13 cellular contexts compared by ENCODE assay signal in genomic region chr5:173893192-173893561, GRCh38. TPM values are rescaled to one million over a fixed set of nuclear protein-coding genes. Genes with fewer than 3 reads are reported as not detected.
DNase-seq lines count a peak whose midpoint lies in the region; ATAC-seq and TF ChIP-seq lines count a peak whose summit lies in the region.
"Had no signal": no experiment of that assay in that cellular context is flagged by ENCODE, and none has a peak within 500 bp of the region (broad histone marks: within the 10 kb centered on the region; RNA-seq: fewer than 3 reads in every experiment).

No MANE protein-coding gene starts in this region.

- no peak overlapping the region for H2BK12ac ChIP-seq in mesenchymal stem cell (ENCODE audit: low read length in 2 of 2)

- no peak overlapping the region for H4K91ac ChIP-seq in mesenchymal stem cell (ENCODE audit: low read length)

- H3K9me3 Mint-ChIP-seq in type B pancreatic cell: no peaks in the 10 kb centered on the region
- H3K9me3 Mint-ChIP-seq: activated naive CD4-positive, alpha-beta T cell treated with anti-CD3 and anti-CD28 coated beads, Interleukin-2, amount 50 U/mL, for 24 hours had no signal

- intact Hi-C loops in left ventricle myocardium inferior (cut with micrococcal nuclease): loop anchor here (10.0 kb wide), 1 partner anchor 62 kb away; no protein-coding TSS in a partner anchor
- intact Hi-C loops in cardiac septum (cut with DNase I): no loop called here
- intact Hi-C loops in vagina (cut with DNase I): no loop called here

- no peak overlapping the region for H3K4ac ChIP-seq in mesenchymal stem cell (ENCODE audit: low read depth in 1 of 2, low read length in 2 of 2)

- no peak overlapping the region for H2AK5ac ChIP-seq in mesenchymal stem cell (ENCODE audit: low read length, severe bottlenecking)

- peaks cover 26% of the 10 kb centered on the region for H3K4me1 Mint-ChIP-seq in type B pancreatic cell (ENCODE audit: unreplicated experiment)

- H3K9ac ChIP-seq in mesenchymal stem cell (ENCODE audit: low read length): peak overlapping the region; percentile 95

- H3K27me3 ChIP-seq in left ventricle myocardium inferior (ENCODE audit: low read depth) (no peaks in the 10 kb centered on the region), mesenchymal stem cell (ENCODE audit: control insufficient read depth in 1 of 2, insufficient read depth in 1 of 2, low read length in 2 of 2) (no peaks in the 10 kb centered on the region), vagina (no peaks in the 10 kb centered on the region)

- no peak overlapping the region for H2AFZ ChIP-seq in mesenchymal stem cell (ENCODE audit: low read depth, low read length)

- H3K27me3 Mint-ChIP-seq in type B pancreatic cell: peaks cover 25% of the 10 kb centered on the region
- H3K27me3 Mint-ChIP-seq: activated naive CD4-positive, alpha-beta T cell treated with anti-CD3 and anti-CD28 coated beads, Interleukin-2, amount 50 U/mL, for 24 hours had no signal

- no peak overlapping the region for H3K4me2 ChIP-seq in mesenchymal stem cell (ENCODE audit: low read length, poor library complexity, severe bottlenecking)

- no peak overlapping the region for H2BK120ac ChIP-seq in mesenchymal stem cell (ENCODE audit: low read depth, low read length)

- no peak overlapping the region for H4K8ac ChIP-seq in mesenchymal stem cell (ENCODE audit: low read length)

- H3K4me3 Mint-ChIP-seq in type B pancreatic cell: peak overlapping the region; percentile 87

- H3K4me3 ChIP-seq in left ventricle myocardium inferior: peak overlapping the region; percentile 90
- H3K4me3 ChIP-seq in coronary artery: peak overlapping the region; percentile 82
- H3K4me3 ChIP-seq in mesenchymal stem cell (ENCODE audit: insufficient read depth in 1 of 2, low read depth in 1 of 2, low read length in 2 of 2): peak overlapping the region in 1 of 2 experiments; percentile 87
- H3K4me3 ChIP-seq in vagina: peak overlapping the region in 1 of 2 donors; percentile 86

- no peak for DNase-seq in left ventricle myocardium inferior
- DNase-seq in cardiac septum (ENCODE audit: low spot score): no peak
- no peak for DNase-seq in coronary artery (ENCODE audit: low spot score)
- DNase-seq in mesenchymal stem cell: no peak
- no peak for DNase-seq in type B pancreatic cell (ENCODE audit: extremely low spot score, unreplicated experiment)
- DNase-seq in vagina (ENCODE audit: extremely low spot score in 2 of 2): no peak
- DNase-seq: activated CD8-positive, alpha-beta memory T cell treated with anti-CD3 and anti-CD28 coated beads for 24 hours; HCEC 1CT; T-helper 9 cell; trophoblast cell had no signal

- H2BK5ac ChIP-seq in mesenchymal stem cell (ENCODE audit: low read depth, low read length, poor library complexity, severe bottlenecking): no peak overlapping the region

- H3K36me3 ChIP-seq in left ventricle myocardium inferior: peaks cover 19% of the 10 kb centered on the region
- peaks cover 0 to 3% of the 10 kb centered on the region in 2 experiments for H3K36me3 ChIP-seq in mesenchymal stem cell (ENCODE audit: control insufficient read depth in 1 of 2, insufficient read depth in 2 of 2, low read depth in 1 of 2, low read length in 2 of 2)
- H3K36me3 ChIP-seq in vagina: no peaks in the 10 kb centered on the region

- peaks cover 13% of the 10 kb centered on the region for H3K36me3 Mint-ChIP-seq in type B pancreatic cell

- H3K4me1 ChIP-seq in left ventricle myocardium inferior (peaks cover 91% of the 10 kb centered on the region), mesenchymal stem cell (ENCODE audit: control insufficient read depth, insufficient read depth, low read depth, low read length) (peaks cover 6% of the 10 kb centered on the region), vagina (peaks cover 52% of the 10 kb centered on the region)

- no peak overlapping the region for H3K18ac ChIP-seq in mesenchymal stem cell (ENCODE audit: low read depth in 1 of 2, low read length in 2 of 2)

- ATAC-seq in GM21717 (IDR thresholded peaks at IDR 0.05; ENCODE audit: unreplicated experiment) (no peak), HG03025 (IDR thresholded peaks at IDR 0.05; ENCODE audit: low FRiP score, unreplicated experiment) (no peak)

- H3K27ac ChIP-seq in left ventricle myocardium inferior (replicated peaks): peak overlapping the region; percentile 91
- no peak overlapping the region for H3K27ac ChIP-seq in coronary artery
- no peak overlapping the region for H3K27ac ChIP-seq in mesenchymal stem cell (ENCODE audit: low read length, poor library complexity, severe bottlenecking)
- no peak overlapping the region for H3K27ac ChIP-seq in vagina

- H3K9me3 ChIP-seq in left ventricle myocardium inferior (replicated peaks): no peaks in the 10 kb centered on the region
- H3K9me3 ChIP-seq in mesenchymal stem cell (ENCODE audit: control insufficient read depth, low read length): no peaks in the 10 kb centered on the region
- H3K9me3 ChIP-seq in vagina: no peaks in the 10 kb centered on the region

- 86% methylated on average over 1 of the region's 2 CpGs for WGBS in mesenchymal stem cell

- H2BK15ac ChIP-seq in mesenchymal stem cell (ENCODE audit: low read depth, poor library complexity, severe bottlenecking): no peak overlapping the region

- peak overlapping the region; percentile 70 for H3K27ac Mint-ChIP-seq in type B pancreatic cell
- H3K27ac Mint-ChIP-seq: activated naive CD4-positive, alpha-beta T cell treated with anti-CD3 and anti-CD28 coated beads, Interleukin-2, amount 50 U/mL, for 24 hours had no signal

- TF ChIP-seq POLR2A in vagina (IDR thresholded peaks at IDR 0.05): no peak

- TF ChIP-seq CTCF in left ventricle myocardium inferior (IDR thresholded peaks at IDR 0.05; ENCODE audit: borderline replicate concordance): no peak
- no peak for TF ChIP-seq CTCF in coronary artery (IDR thresholded peaks at IDR 0.05)
- no peak for TF ChIP-seq CTCF in type B pancreatic cell (conservative IDR thresholded peaks at IDR 0.05)
- TF ChIP-seq CTCF in vagina (IDR thresholded peaks at IDR 0.05): no peak

- no peak overlapping the region for H3K14ac ChIP-seq in mesenchymal stem cell (ENCODE audit: low read length in 2 of 2)

- H3K23ac ChIP-seq in mesenchymal stem cell (ENCODE audit: low read length in 2 of 2): no peak overlapping the region

- H3K79me1 ChIP-seq in mesenchymal stem cell (replicated peaks; ENCODE audit: low read length, poor library complexity, severe bottlenecking): no peaks in the 10 kb centered on the region

RNA-seq across cellular contexts. Expression of gene CPEB4, which starts 5.0 kb away (rescaled TPM):
- 136 TPM for total RNA-seq in left ventricle myocardium inferior
- total RNA-seq in cardiac septum: 187 TPM
- 12.8 TPM for polyA plus RNA-seq in mesenchymal stem cell (2013, experiment 1 of 2)
- polyA plus RNA-seq in mesenchymal stem cell (2013, experiment 2 of 2): 12.4 TPM
- 53.2 and 56.1 TPM in 2 replicates for total RNA-seq in type B pancreatic cell (ENCODE audit: low replicate concordance)
- total RNA-seq in vagina: 31.9 TPM
